Comparison of ENCODE assay signal across 1 cellular context in genomic region chr20:25622450-25623224, GRCh38.
TF ChIP-seq lines count a peak whose summit lies in the region.

No MANE protein-coding gene starts in this region.

TF ChIP-seq in HepG2, 621 proteins besides CTCF, POLR2A, EP300 and RAD21 (continued from another document and continues in another):
- TF ChIP-seq ZNF407 (CRISPR knock-in tag; IDR thresholded peaks at IDR 0.05; ENCODE audit: not compliant biosample characterization) (no peak), FOXK1 (CRISPR knock-in tag; IDR thresholded peaks at IDR 0.05; ENCODE audit: borderline replicate concordance, low read depth) (no peak), AFF4 (CRISPR knock-in tag; IDR thresholded peaks at IDR 0.05) (no peak), CHD2 (IDR thresholded peaks at IDR 0.05; ENCODE audit: low read depth, low read length) (no peak), NFE2L2 (IDR thresholded peaks at IDR 0.05; ENCODE audit: low read length) (no peak), TOE1 (CRISPR knock-in tag; IDR thresholded peaks at IDR 0.05) (no peak), THAP9 (CRISPR knock-in tag; IDR thresholded peaks at IDR 0.05; ENCODE audit: borderline replicate concordance) (no peak), MIXL1 (CRISPR knock-in tag; IDR thresholded peaks at IDR 0.05) (0 out of 2 replicates have a peak, but pooled peaks have one; percentile 21), ETS1 (CRISPR knock-in tag; IDR thresholded peaks at IDR 0.05) (peak; percentile 20; the same call in 1 of the 2 replicates), NFIC (IDR thresholded peaks at IDR 0.05; ENCODE audit: low read length) (no peak), PRDM10 (CRISPR knock-in tag; IDR thresholded peaks at IDR 0.05; ENCODE audit: low read depth) (no peak), PBX2 (CRISPR knock-in tag; IDR thresholded peaks at IDR 0.05) (no peak), ZBTB40 (IDR thresholded peaks at IDR 0.05) (no peak), ZBTB40 (CRISPR knock-in tag; IDR thresholded peaks at IDR 0.05) (no peak), ZNF878 (CRISPR knock-in tag; IDR thresholded peaks at IDR 0.05) (no peak; the same call in 1 of the 2 replicates)
